8 cellular contexts compared by ENCODE assay signal in genomic region chr12:12784911-12785814, GRCh38. TPM values are rescaled to one million over a fixed set of nuclear protein-coding genes. Genes with fewer than 3 reads are reported as not detected.
A peak's percentile ranks its signal among the peaks of the same experiment; 100 is the strongest.
DNase-seq lines count a peak whose midpoint lies in the region; ATAC-seq and TF ChIP-seq lines count a peak whose summit lies in the region.

Gene APOLD1 (plus strand): TSS chr12:12785659. CDS start chr12:12785692, 33 bp downstream.

- H4K20me1 ChIP-seq in Loucy (ENCODE audit: insufficient read depth, low read length, poor library complexity, severe bottlenecking), result no peaks in the 10 kb centered on the region

- peak within 1 kb of the TSS; percentile 83 for H3K4me2 ChIP-seq in Loucy (ENCODE audit: low read depth, low read length, poor library complexity, severe bottlenecking)

- H3K9me2 ChIP-seq in Loucy (replicated peaks; ENCODE audit: low read depth, low read length), result no peaks in the 10 kb centered on the region

- DNase-seq in choroid plexus epithelial cell (ENCODE audit: low read depth) (peak; percentile 94), lung microvascular endothelial cell (ENCODE audit: low read depth in 2 of 2) (peak; percentile 98 to 99), transverse colon (no peak), ACHN (no peak), amygdala (lab: John Stamatoyannopoulos, UW) (no peak)

- TF ChIP-seq CTCF in Loucy (conservative IDR thresholded peaks at IDR 0.05; ENCODE audit: low read length), result no peak
- TF ChIP-seq CTCF in choroid plexus epithelial cell (conservative IDR thresholded peaks at IDR 0.05; ENCODE audit: low read depth, low read length), result no peak
- TF ChIP-seq CTCF in transverse colon (IDR thresholded peaks at IDR 0.05), result no peak

- H3K27me3 ChIP-seq in ACC112 (ENCODE audit: insufficient read depth, low read length) (no peaks in the 10 kb centered on the region), Loucy (ENCODE audit: insufficient read depth, low read length, poor library complexity, severe bottlenecking) (no peaks in the 10 kb centered on the region), transverse colon (no peaks in the 10 kb centered on the region)

- H2AFZ ChIP-seq in ACC112 (ENCODE audit: low read length, unreplicated experiment) (peak within 1 kb of the TSS; percentile 81), Loucy (ENCODE audit: low read length) (peak within 1 kb of the TSS; percentile 91)

- no peak for ATAC-seq in HG02973 (IDR thresholded peaks at IDR 0.05; ENCODE audit: unreplicated experiment)

- in situ Hi-C loops in transverse colon (cut with MboI; ENCODE audit: low pct_ligation_motif_present in 1 of 4, low pct_unique_long_range_greater_than_20kb in 1 of 4, low sequenced_read_pairs in 3 of 4) (no loop called here), ACHN (cut with HindIII; ENCODE audit: low pct_ligation_motif_present, low pct_unique_long_range_greater_than_20kb, low sequenced_read_pairs) (no loop called here)

- peak; percentile 44 for TF ChIP-seq POLR2A in transverse colon (IDR thresholded peaks at IDR 0.05)

- intact Hi-C loops in transverse colon (cut with DNase I; ENCODE audit: low total_unique reads), result no loop called here

- peak within 1 kb of the TSS; percentile 67 for H3K27ac ChIP-seq in ACC112 (ENCODE audit: low read depth, low read length)
- H3K27ac ChIP-seq in transverse colon, result peak within 1 kb of the TSS; percentile 87 to 97 (median 92)

- H3K79me2 ChIP-seq in ACC112 (ENCODE audit: control insufficient read depth, insufficient read depth, low read length, unreplicated experiment), result peaks cover 19% of the 10 kb centered on the region
- peaks cover 17% of the 10 kb centered on the region for H3K79me2 ChIP-seq in Loucy (ENCODE audit: insufficient read depth, low read length)

- no peaks in the 10 kb centered on the region for H3F3A ChIP-seq in Loucy (ENCODE audit: low read depth)

- H3K4me1 ChIP-seq in ACC112 (ENCODE audit: control insufficient read depth, insufficient read depth, low read length, unreplicated experiment), result peaks cover 33% of the 10 kb centered on the region
- H3K4me1 ChIP-seq in Loucy (ENCODE audit: insufficient read depth, low read length, poor library complexity, severe bottlenecking), result peaks cover 39% of the 10 kb centered on the region
- H3K4me1 ChIP-seq in transverse colon, result peaks cover 14 to 34% (median 26%) of the 10 kb centered on the region in 4 donors

- TF ChIP-seq EP300 in transverse colon (IDR thresholded peaks at IDR 0.05; ENCODE audit: low read depth), result peak; percentile 98

- WGBS in transverse colon (ENCODE audit: low coverage in 1 of 2), 2 donors, result 80 to 85% methylated on average over 4 to 14 of the region's 14 CpGs

- H3K9ac ChIP-seq in Loucy (ENCODE audit: low read depth, low read length, poor library complexity, severe bottlenecking), result peak within 1 kb of the TSS; percentile 82

- H3K36me3 ChIP-seq in ACC112 (ENCODE audit: insufficient read depth, low read length) (no peaks in the 10 kb centered on the region), Loucy (ENCODE audit: insufficient read depth, low read length) (no peaks in the 10 kb centered on the region), transverse colon (no peaks in the 10 kb centered on the region)

- H3K4me3 ChIP-seq in ACC112 (ENCODE audit: low read depth, low read length) (peak within 1 kb of the TSS; percentile 79), Loucy (ENCODE audit: low read length, poor library complexity, severe bottlenecking) (peak within 1 kb of the TSS; percentile 83), choroid plexus epithelial cell (ENCODE audit: low read depth, low read length) (peak within 1 kb of the TSS; percentile 75), transverse colon (peak within 1 kb of the TSS; percentile 34 to 69 (median 50))

- H3K9me3 ChIP-seq in Loucy (ENCODE audit: insufficient read depth, low read depth, low read length) (no peaks in the 10 kb centered on the region), transverse colon (no peaks in the 10 kb centered on the region)

RNA-seq across cellular contexts. Expression of gene APOLD1, which starts in this region (rescaled TPM):
- total RNA-seq in lung microvascular endothelial cell, result 26.8 and 31.9 TPM in 2 replicates
- total RNA-seq in transverse colon, result 10 to 100 TPM in 2 of 4 donors, 1 to 10 TPM in 2; 3.0 to 11.3 (median 7.7) TPM

Comparison
In these comparisons a context has a peak if more than half of its experiments do, and no peak if none do; other contexts are left out.
1. DNase-seq: peak in choroid plexus epithelial cell (single experiment) and lung microvascular endothelial cell (2 of 2); none in transverse colon (single experiment), ACHN (single experiment) and amygdala (0 of 56).
2. Peak in every context shown above with its lines, with median percentiles within 50 percentile points of each other: H3K4me3 ChIP-seq.